Comparison of ENCODE assay signal across 11 cellular contexts in genomic region chr14:34966413-34966812, GRCh38. TPM values are rescaled to one million over a fixed set of nuclear protein-coding genes. Genes with fewer than 3 reads are reported as not detected.
DNase-seq lines count a peak whose midpoint lies in the region; ATAC-seq lines count a peak whose summit lies in the region.
"Had no signal": no experiment of that assay in that cellular context is flagged by ENCODE, and none has a peak within 500 bp of the region (broad histone marks: within the 10 kb centered on the region; RNA-seq: fewer than 3 reads in every experiment).

No MANE protein-coding gene starts in this region.

- DNase-seq in NCI-H774 (lab: John Stamatoyannopoulos, UW) (no peak), retina (no peak), mesenteric fat pad (ENCODE audit: low spot score) (no peak)
- DNase-seq: NCI-H1105 treated with DMSO at 0.1 percent for 48 hours; stimulated activated CD4-positive, alpha-beta T cell treated with anti-CD3 and anti-CD28 coated beads, Interleukin-12 subunit alpha, Interleukin-12 subunit beta, amount 100 ng/mL, for 4 hours; stomach had no signal

- H3K27ac Mint-ChIP-seq in activated T-helper 17 cell treated with anti-CD3 and anti-CD28 coated beads, Interleukin-2, amount 50 U/mL, for 72 hours: peak overlapping the region; percentile 71

- peak; percentile 97 for ATAC-seq in GM18502 (IDR thresholded peaks at IDR 0.05; ENCODE audit: poor library complexity, unreplicated experiment)
- ATAC-seq in GM19351 (IDR thresholded peaks at IDR 0.05; ENCODE audit: unreplicated experiment): peak; percentile 95
- ATAC-seq in HG02938 (IDR thresholded peaks at IDR 0.05; ENCODE audit: unreplicated experiment): peak; percentile 77
- ATAC-seq in activated T-helper 17 cell treated with anti-CD3 and anti-CD28 coated beads, Interleukin-2, amount 50 U/mL, for 72 hours (replicated peaks): peak; percentile 94
- no peak for ATAC-seq in GM19397 (IDR thresholded peaks at IDR 0.05; ENCODE audit: unreplicated experiment)

- no peak overlapping the region for H3K4me3 Mint-ChIP-seq in activated T-helper 17 cell treated with anti-CD3 and anti-CD28 coated beads, Interleukin-2, amount 50 U/mL, for 72 hours

- H3K36me3 Mint-ChIP-seq in activated T-helper 17 cell treated with anti-CD3 and anti-CD28 coated beads, Interleukin-2, amount 50 U/mL, for 72 hours (ENCODE audit: low read depth): peaks cover 86% of the 10 kb centered on the region

- no peaks in the 10 kb centered on the region for H3K27me3 Mint-ChIP-seq in activated T-helper 17 cell treated with anti-CD3 and anti-CD28 coated beads, Interleukin-2, amount 50 U/mL, for 72 hours

- peaks cover 4% of the 10 kb centered on the region for H3K4me1 Mint-ChIP-seq in activated T-helper 17 cell treated with anti-CD3 and anti-CD28 coated beads, Interleukin-2, amount 50 U/mL, for 72 hours

- H3K9me3 Mint-ChIP-seq in activated T-helper 17 cell treated with anti-CD3 and anti-CD28 coated beads, Interleukin-2, amount 50 U/mL, for 72 hours: no peaks in the 10 kb centered on the region

RNA-seq across cellular contexts. Expression of gene SRP54, which starts 16.4 kb away (rescaled TPM):
- total RNA-seq in activated T-helper 17 cell treated with anti-CD3 and anti-CD28 coated beads, Interleukin-2, amount 50 U/mL, for 72 hours: 100 to 1,000 TPM in 1 of 2 donors, 10 to 100 TPM in 1; 90.7 to 115 TPM
- total RNA-seq in mesenteric fat pad: 38.3 TPM
